In the genomic region with DNA sequence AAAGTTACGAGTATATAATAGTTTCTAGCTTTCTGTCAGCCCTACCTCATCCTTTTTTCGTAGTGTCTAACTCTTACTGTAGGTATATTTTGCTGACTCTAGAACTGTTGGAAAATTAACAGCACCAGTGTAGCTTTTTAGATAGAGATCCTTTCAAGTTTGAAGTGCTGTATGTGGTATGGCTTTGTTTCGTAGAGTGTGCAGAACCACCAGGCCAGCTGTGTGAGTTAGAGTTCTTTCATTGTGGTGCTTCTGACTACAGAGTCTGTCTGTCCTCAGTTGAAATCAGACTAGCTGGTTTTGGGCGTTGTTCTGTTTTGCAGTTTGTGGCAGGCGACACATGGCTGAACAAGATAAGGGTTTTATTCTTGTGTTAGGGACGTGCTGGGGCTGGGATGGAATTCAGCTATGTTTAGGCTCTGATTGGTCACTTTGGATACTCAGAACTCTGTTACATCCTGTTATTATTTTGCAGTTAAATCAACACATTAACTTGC, we compare ENCODE assay signal across 1 cellular context.
TF ChIP-seq lines count a peak whose summit lies in the region.

No MANE protein-coding gene starts in this region.

TF ChIP-seq in GM23338, 12 proteins besides CTCF, POLR2A, EP300 and RAD21 (continued from another document):
- TF ChIP-seq, protein P1, sequence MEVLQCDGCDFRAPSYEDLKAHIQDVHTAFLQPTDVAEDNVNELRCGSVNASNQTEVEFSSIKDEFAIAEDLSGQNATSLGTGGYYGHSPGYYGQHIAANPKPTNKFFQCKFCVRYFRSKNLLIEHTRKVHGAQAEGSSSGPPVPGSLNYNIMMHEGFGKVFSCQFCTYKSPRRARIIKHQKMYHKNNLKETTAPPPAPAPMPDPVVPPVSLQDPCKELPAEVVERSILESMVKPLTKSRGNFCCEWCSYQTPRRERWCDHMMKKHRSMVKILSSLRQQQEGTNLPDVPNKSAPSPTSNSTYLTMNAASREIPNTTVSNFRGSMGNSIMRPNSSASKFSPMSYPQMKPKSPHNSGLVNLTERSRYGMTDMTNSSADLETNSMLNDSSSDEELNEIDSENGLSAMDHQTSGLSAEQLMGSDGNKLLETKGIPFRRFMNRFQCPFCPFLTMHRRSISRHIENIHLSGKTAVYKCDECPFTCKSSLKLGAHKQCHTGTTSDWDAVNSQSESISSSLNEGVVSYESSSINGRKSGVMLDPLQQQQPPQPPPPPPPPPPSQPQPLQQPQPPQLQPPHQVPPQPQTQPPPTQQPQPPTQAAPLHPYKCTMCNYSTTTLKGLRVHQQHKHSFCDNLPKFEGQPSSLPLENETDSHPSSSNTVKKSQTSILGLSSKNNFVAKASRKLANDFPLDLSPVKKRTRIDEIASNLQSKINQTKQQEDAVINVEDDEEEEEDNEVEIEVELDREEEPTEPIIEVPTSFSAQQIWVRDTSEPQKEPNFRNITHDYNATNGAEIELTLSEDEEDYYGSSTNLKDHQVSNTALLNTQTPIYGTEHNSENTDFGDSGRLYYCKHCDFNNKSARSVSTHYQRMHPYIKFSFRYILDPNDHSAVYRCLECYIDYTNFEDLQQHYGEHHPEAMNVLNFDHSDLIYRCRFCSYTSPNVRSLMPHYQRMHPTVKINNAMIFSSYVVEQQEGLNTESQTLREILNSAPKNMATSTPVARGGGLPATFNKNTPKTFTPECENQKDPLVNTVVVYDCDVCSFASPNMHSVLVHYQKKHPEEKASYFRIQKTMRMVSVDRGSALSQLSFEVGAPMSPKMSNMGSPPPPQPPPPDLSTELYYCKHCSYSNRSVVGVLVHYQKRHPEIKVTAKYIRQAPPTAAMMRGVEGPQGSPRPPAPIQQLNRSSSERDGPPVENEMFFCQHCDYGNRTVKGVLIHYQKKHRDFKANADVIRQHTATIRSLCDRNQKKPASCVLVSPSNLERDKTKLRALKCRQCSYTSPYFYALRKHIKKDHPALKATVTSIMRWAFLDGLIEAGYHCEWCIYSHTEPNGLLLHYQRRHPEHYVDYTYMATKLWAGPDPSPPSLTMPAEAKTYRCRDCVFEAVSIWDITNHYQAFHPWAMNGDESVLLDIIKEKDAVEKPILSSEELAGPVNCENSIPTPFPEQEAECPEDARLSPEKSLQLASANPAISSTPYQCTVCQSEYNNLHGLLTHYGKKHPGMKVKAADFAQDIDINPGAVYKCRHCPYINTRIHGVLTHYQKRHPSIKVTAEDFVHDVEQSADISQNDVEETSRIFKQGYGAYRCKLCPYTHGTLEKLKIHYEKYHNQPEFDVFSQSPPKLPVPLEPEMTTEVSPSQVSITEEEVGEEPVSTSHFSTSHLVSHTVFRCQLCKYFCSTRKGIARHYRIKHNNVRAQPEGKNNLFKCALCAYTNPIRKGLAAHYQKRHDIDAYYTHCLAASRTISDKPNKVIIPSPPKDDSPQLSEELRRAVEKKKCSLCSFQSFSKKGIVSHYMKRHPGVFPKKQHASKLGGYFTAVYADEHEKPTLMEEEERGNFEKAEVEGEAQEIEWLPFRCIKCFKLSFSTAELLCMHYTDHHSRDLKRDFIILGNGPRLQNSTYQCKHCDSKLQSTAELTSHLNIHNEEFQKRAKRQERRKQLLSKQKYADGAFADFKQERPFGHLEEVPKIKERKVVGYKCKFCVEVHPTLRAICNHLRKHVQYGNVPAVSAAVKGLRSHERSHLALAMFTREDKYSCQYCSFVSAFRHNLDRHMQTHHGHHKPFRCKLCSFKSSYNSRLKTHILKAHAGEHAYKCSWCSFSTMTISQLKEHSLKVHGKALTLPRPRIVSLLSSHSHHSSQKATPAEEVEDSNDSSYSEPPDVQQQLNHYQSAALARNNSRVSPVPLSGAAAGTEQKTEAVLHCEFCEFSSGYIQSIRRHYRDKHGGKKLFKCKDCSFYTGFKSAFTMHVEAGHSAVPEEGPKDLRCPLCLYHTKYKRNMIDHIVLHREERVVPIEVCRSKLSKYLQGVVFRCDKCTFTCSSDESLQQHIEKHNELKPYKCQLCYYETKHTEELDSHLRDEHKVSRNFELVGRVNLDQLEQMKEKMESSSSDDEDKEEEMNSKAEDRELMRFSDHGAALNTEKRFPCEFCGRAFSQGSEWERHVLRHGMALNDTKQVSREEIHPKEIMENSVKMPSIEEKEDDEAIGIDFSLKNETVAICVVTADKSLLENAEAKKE (CRISPR knock-in tag; IDR thresholded peaks at IDR 0.05): no peak
- TF ChIP-seq STAT1 (IDR thresholded peaks at IDR 0.05; ENCODE audit: unreplicated experiment): no peak
- TF ChIP-seq, protein P2, sequence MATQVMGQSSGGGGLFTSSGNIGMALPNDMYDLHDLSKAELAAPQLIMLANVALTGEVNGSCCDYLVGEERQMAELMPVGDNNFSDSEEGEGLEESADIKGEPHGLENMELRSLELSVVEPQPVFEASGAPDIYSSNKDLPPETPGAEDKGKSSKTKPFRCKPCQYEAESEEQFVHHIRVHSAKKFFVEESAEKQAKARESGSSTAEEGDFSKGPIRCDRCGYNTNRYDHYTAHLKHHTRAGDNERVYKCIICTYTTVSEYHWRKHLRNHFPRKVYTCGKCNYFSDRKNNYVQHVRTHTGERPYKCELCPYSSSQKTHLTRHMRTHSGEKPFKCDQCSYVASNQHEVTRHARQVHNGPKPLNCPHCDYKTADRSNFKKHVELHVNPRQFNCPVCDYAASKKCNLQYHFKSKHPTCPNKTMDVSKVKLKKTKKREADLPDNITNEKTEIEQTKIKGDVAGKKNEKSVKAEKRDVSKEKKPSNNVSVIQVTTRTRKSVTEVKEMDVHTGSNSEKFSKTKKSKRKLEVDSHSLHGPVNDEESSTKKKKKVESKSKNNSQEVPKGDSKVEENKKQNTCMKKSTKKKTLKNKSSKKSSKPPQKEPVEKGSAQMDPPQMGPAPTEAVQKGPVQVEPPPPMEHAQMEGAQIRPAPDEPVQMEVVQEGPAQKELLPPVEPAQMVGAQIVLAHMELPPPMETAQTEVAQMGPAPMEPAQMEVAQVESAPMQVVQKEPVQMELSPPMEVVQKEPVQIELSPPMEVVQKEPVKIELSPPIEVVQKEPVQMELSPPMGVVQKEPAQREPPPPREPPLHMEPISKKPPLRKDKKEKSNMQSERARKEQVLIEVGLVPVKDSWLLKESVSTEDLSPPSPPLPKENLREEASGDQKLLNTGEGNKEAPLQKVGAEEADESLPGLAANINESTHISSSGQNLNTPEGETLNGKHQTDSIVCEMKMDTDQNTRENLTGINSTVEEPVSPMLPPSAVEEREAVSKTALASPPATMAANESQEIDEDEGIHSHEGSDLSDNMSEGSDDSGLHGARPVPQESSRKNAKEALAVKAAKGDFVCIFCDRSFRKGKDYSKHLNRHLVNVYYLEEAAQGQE (IDR thresholded peaks at IDR 0.05; ENCODE audit: unreplicated experiment): no peak
- TF ChIP-seq POLR2AphosphoS5 (IDR thresholded peaks at IDR 0.05; ENCODE audit: low read depth): no peak
- no peak for TF ChIP-seq ZNF331 (CRISPR knock-in tag; IDR thresholded peaks at IDR 0.05; ENCODE audit: low read depth)
- no peak for TF ChIP-seq EZH2 (IDR thresholded peaks at IDR 0.05; ENCODE audit: low read depth, unreplicated experiment)
- TF ChIP-seq ZNF114 (CRISPR knock-in tag; IDR thresholded peaks at IDR 0.05): no peak
- no peak for TF ChIP-seq CREB1 (CRISPR knock-in tag; IDR thresholded peaks at IDR 0.05; ENCODE audit: low read depth)
- no peak for TF ChIP-seq JUNB (IDR thresholded peaks at IDR 0.05; ENCODE audit: unreplicated experiment)
